ENCODE assay signal across 18 cellular contexts in genomic region chr15:77416954-77417353, GRCh38. TPM values are rescaled to one million over a fixed set of nuclear protein-coding genes. Genes with fewer than 3 reads are reported as not detected.
A peak's percentile ranks its signal among the peaks of the same experiment; 100 is the strongest.
DNase-seq lines count a peak whose midpoint lies in the region; ATAC-seq and TF ChIP-seq lines count a peak whose summit lies in the region.
"Had no signal": no experiment of that assay in that cellular context is flagged by ENCODE, and none has a peak within 500 bp of the region (broad histone marks: within the 10 kb centered on the region; RNA-seq: fewer than 3 reads in every experiment).

No MANE protein-coding gene starts in this region.

- H3K23ac ChIP-seq in mesendoderm (ENCODE audit: low read length): no peak overlapping the region

- DNase-seq in Caco-2: peak in 1 of 2 experiments; percentile 17
- DNase-seq in mesendoderm: peak; percentile 52
- DNase-seq in activated CD4-positive, alpha-beta T cell treated with anti-CD3 and anti-CD28 coated beads, Interleukin-2, amount 50 U/mL, for 1 hour: no peak
- no peak for DNase-seq in activated naive CD8-positive, alpha-beta T cell treated with anti-CD3 and anti-CD28 coated beads for 36 hours
- DNase-seq in esophagus squamous epithelium (lab: John Stamatoyannopoulos, UW): no peak
- DNase-seq: activated CD4-positive, alpha-beta T cell treated with anti-CD3 and anti-CD28 coated beads, Interleukin-2, amount 10 ng/mL, durations not matched to agents 7 days and 5 days; activated naive CD4-positive, alpha-beta T cell; anterior cingulate cortex; GDM1; left lung; MM.1S; NCI-H2227 treated with DMSO at 0.1 percent for 48 hours; ovary; sigmoid colon; stomach had no signal

- H3K27me3 Mint-ChIP-seq in Caco-2 (ENCODE audit: insufficient read depth, unreplicated experiment): no peaks in the 10 kb centered on the region
- no peaks in the 10 kb centered on the region for H3K27me3 Mint-ChIP-seq in brain
- H3K27me3 Mint-ChIP-seq in activated naive CD8-positive, alpha-beta T cell treated with anti-CD3 and anti-CD28 coated beads for 36 hours: no peaks in the 10 kb centered on the region
- H3K27me3 Mint-ChIP-seq: activated CD4-positive, alpha-beta T cell treated with anti-CD3 and anti-CD28 coated beads, Interleukin-2, amount 10 ng/mL, durations not matched to agents 7 days and 5 days had no signal

- peaks cover 27% of the 10 kb centered on the region for H3K79me2 ChIP-seq in mesendoderm (ENCODE audit: control insufficient read depth, insufficient read depth, low read length)

- no peak for TF ChIP-seq CTCF in Caco-2 (IDR thresholded peaks at IDR 0.05; ENCODE audit: insufficient read depth in 1 of 2, low read depth in 1 of 2, low read length in 1 of 2, severe bottlenecking in 1 of 2, unreplicated experiment in 1 of 2)
- TF ChIP-seq CTCF in brain (conservative IDR thresholded peaks at IDR 0.05): no peak
- TF ChIP-seq CTCF in esophagus squamous epithelium (IDR thresholded peaks at IDR 0.05): no peak

- H3K9me3 ChIP-seq in Caco-2 (no peaks in the 10 kb centered on the region), HUES48 (ENCODE audit: control insufficient read depth, insufficient read depth, low read length) (no peaks in the 10 kb centered on the region), esophagus squamous epithelium (no peaks in the 10 kb centered on the region)
- H3K9me3 ChIP-seq: left lung, ovary, sigmoid colon, stomach had no signal

- CTCF ChIA-PET in Caco-2 (lab: Charles Lee): interaction anchor here (3.1 kb wide), 1 partner anchor 126 kb away, joined by 19 read pairs; no protein-coding TSS in a partner anchor

- H2AK5ac ChIP-seq in mesendoderm (ENCODE audit: low read length): no peak overlapping the region

- H3K4ac ChIP-seq in mesendoderm (ENCODE audit: low read depth, low read length): no peak overlapping the region

- H3K36me3 ChIP-seq in Caco-2 (ENCODE audit: control insufficient read depth, insufficient read depth, low read length) (no peaks in the 10 kb centered on the region; the same call in 1 of the 2 replicates), HUES48 (ENCODE audit: control insufficient read depth, insufficient read depth, low read length) (no peaks in the 10 kb centered on the region), mesendoderm (ENCODE audit: control insufficient read depth, insufficient read depth, low read length) (no peaks in the 10 kb centered on the region), esophagus squamous epithelium (no peaks in the 10 kb centered on the region)
- H3K36me3 ChIP-seq: left lung, ovary, sigmoid colon, stomach had no signal

- H2BK5ac ChIP-seq in mesendoderm (ENCODE audit: low read length): no peak overlapping the region

- H3K27me3 ChIP-seq in Caco-2 (replicated peaks; ENCODE audit: control insufficient read depth, insufficient read depth, low read length) (no peaks in the 10 kb centered on the region), HUES48 (ENCODE audit: control insufficient read depth, insufficient read depth, low read length) (no peaks in the 10 kb centered on the region), mesendoderm (ENCODE audit: insufficient read depth, low read length, poor library complexity) (no peaks in the 10 kb centered on the region), esophagus squamous epithelium (no peaks in the 10 kb centered on the region)
- H3K27me3 ChIP-seq: left lung, ovary, sigmoid colon, stomach had no signal

- TF ChIP-seq POLR2A in esophagus squamous epithelium (IDR thresholded peaks at IDR 0.05): no peak

- H4K8ac ChIP-seq in mesendoderm (ENCODE audit: low read depth, low read length): no peak overlapping the region

- no peak overlapping the region for H3K56ac ChIP-seq in mesendoderm (ENCODE audit: low read length)

- H3K4me1 Mint-ChIP-seq in Caco-2 (ENCODE audit: low read depth, unreplicated experiment) (peaks cover 14% of the 10 kb centered on the region), brain (peaks cover 48% of the 10 kb centered on the region)
- peaks cover 27% of the 10 kb centered on the region for H3K4me1 Mint-ChIP-seq in activated naive CD8-positive, alpha-beta T cell treated with anti-CD3 and anti-CD28 coated beads for 36 hours

- H3K79me1 ChIP-seq in mesendoderm (ENCODE audit: low read length): peaks cover 14% of the 10 kb centered on the region

- H3K4me2 ChIP-seq in mesendoderm (ENCODE audit: low read length): no peak overlapping the region

- intact Hi-C loops in Caco-2 (cut with micrococcal nuclease; ENCODE audit: unreplicated experiment): no loop called here
- intact Hi-C loops in esophagus squamous epithelium (cut with DNase I): no loop called here

- POLR2A ChIA-PET in Caco-2 (lab: Charles Lee): no interaction called here

- H3K4me1 ChIP-seq in Caco-2 (peaks cover 17% of the 10 kb centered on the region), HUES48 (ENCODE audit: control insufficient read depth, insufficient read depth, low read length) (peaks cover 46% of the 10 kb centered on the region), mesendoderm (ENCODE audit: control insufficient read depth, low read depth, low read length) (peaks cover 4% of the 10 kb centered on the region), esophagus squamous epithelium (peaks cover 5 to 48% (median 13%) of the 10 kb centered on the region in 3 donors)

- H3K27ac Mint-ChIP-seq in Caco-2 (ENCODE audit: unreplicated experiment) (no peak overlapping the region), brain (peak overlapping the region in 1 of 5 experiments; percentile 98)
- H3K27ac Mint-ChIP-seq in activated naive CD8-positive, alpha-beta T cell treated with anti-CD3 and anti-CD28 coated beads for 36 hours: no peak overlapping the region
- H3K27ac Mint-ChIP-seq: activated CD4-positive, alpha-beta T cell treated with anti-CD3 and anti-CD28 coated beads, Interleukin-2, amount 10 ng/mL, durations not matched to agents 7 days and 5 days had no signal

- H3K9ac ChIP-seq in HUES48 (ENCODE audit: low read depth, low read length) (no peak overlapping the region), mesendoderm (ENCODE audit: low read length) (no peak overlapping the region)

- WGBS in mesendoderm (ENCODE audit: extremely low coverage, insufficient coverage, low lambda C conversion rate): no CpG with 5 or more reads among the region's 1 CpG
- 56 to 68% methylated on average over 1 of the region's 1 CpG for WGBS in esophagus squamous epithelium, 2 donors

- BruUV-seq in Caco-2 (replicated peaks; lab: Mats Ljungman, UMichigan): no TSS peak

- no peak overlapping the region for H2BK120ac ChIP-seq in mesendoderm (ENCODE audit: low read depth, low read length)

- no peaks in the 10 kb centered on the region for H3K9me3 Mint-ChIP-seq in Caco-2 (ENCODE audit: unreplicated experiment)
- peaks cover 0 to 3% (median 0%) of the 10 kb centered on the region in 5 experiments for H3K9me3 Mint-ChIP-seq in brain
- no peaks in the 10 kb centered on the region for H3K9me3 Mint-ChIP-seq in activated naive CD8-positive, alpha-beta T cell treated with anti-CD3 and anti-CD28 coated beads for 36 hours
- H3K9me3 Mint-ChIP-seq: activated CD4-positive, alpha-beta T cell treated with anti-CD3 and anti-CD28 coated beads, Interleukin-2, amount 10 ng/mL, durations not matched to agents 7 days and 5 days had no signal

- H4K5ac ChIP-seq in mesendoderm (ENCODE audit: low read length): no peak overlapping the region

- H3K18ac ChIP-seq in mesendoderm (ENCODE audit: low read length): no peak overlapping the region

- H2BK15ac ChIP-seq in mesendoderm (replicated peaks; ENCODE audit: low read depth): no peak overlapping the region

- peaks cover 16% of the 10 kb centered on the region for H3K36me3 Mint-ChIP-seq in Caco-2 (ENCODE audit: insufficient read depth, unreplicated experiment)
- no peaks in the 10 kb centered on the region for H3K36me3 Mint-ChIP-seq in brain
- H3K36me3 Mint-ChIP-seq in activated naive CD8-positive, alpha-beta T cell treated with anti-CD3 and anti-CD28 coated beads for 36 hours: peaks cover 5% of the 10 kb centered on the region

- H3K4me3 ChIP-seq in Caco-2 (ENCODE audit: low read depth, low read length) (no peak overlapping the region), HUES48 (ENCODE audit: low read depth, low read length) (peak overlapping the region; percentile 20; the same call in 1 of the 2 replicates), mesendoderm (ENCODE audit: low read length) (no peak overlapping the region), esophagus squamous epithelium (no peak overlapping the region)
- H3K4me3 ChIP-seq: ovary, sigmoid colon, stomach had no signal

- no peak for ATAC-seq in GM18909 (IDR thresholded peaks at IDR 0.05; ENCODE audit: poor library complexity, unreplicated experiment)
- ATAC-seq: left lung had no signal

- peak overlapping the region; percentile 21 for H3K27ac ChIP-seq in HUES48 (ENCODE audit: low read depth, low read length)
- no peak overlapping the region for H3K27ac ChIP-seq in mesendoderm (ENCODE audit: low read depth, low read length)
- H3K27ac ChIP-seq in esophagus squamous epithelium: no peak overlapping the region
- H3K27ac ChIP-seq: ovary had no signal

- H3K4me3 Mint-ChIP-seq in Caco-2 (ENCODE audit: unreplicated experiment): peak overlapping the region; percentile 4
- H3K4me3 Mint-ChIP-seq in brain: peak overlapping the region in 3 of 5 experiments; percentile 2 to 55 (median 8)
- no peak overlapping the region for H3K4me3 Mint-ChIP-seq in activated naive CD8-positive, alpha-beta T cell treated with anti-CD3 and anti-CD28 coated beads for 36 hours
- H3K4me3 Mint-ChIP-seq: activated CD4-positive, alpha-beta T cell treated with anti-CD3 and anti-CD28 coated beads, Interleukin-2, amount 10 ng/mL, durations not matched to agents 7 days and 5 days had no signal

RNA-seq across cellular contexts. Expression of gene PEAK1, which starts 3.0 kb away (rescaled TPM):
- total RNA-seq in Caco-2 (2022) (18.4 and 21.8 TPM in 2 replicates), esophagus squamous epithelium (10 to 100 TPM in 3 of 4 donors, 1 to 10 TPM in 1; 8.6 to 47.3 (median 14.0) TPM)
- polyA plus RNA-seq in brain (ENCODE audit: insufficient read depth, low read depth, low replicate concordance): 7.0 TPM
- 5.9 TPM for polyA plus RNA-seq in mesendoderm (2013, experiment 1 of 2)
- polyA plus RNA-seq in mesendoderm (2013, experiment 2 of 2): 6.2 TPM
- total RNA-seq in activated naive CD8-positive, alpha-beta T cell treated with anti-CD3 and anti-CD28 coated beads for 36 hours: 10 to 100 TPM; 33.2 to 33.5 TPM

RNA-seq across cellular contexts. Expression of gene HMG20A, which starts 3.7 kb away (rescaled TPM):
- 27.0 and 34.0 TPM in 2 replicates for total RNA-seq in Caco-2 (2022)
- polyA plus RNA-seq in brain (ENCODE audit: insufficient read depth, low read depth, low replicate concordance): 18.9 TPM
- 33.6 TPM for polyA plus RNA-seq in mesendoderm (2013, experiment 1 of 2)
- 33.6 TPM for polyA plus RNA-seq in mesendoderm (2013, experiment 2 of 2)
- 10 to 100 TPM; 41.2 to 47.1 TPM for total RNA-seq in activated naive CD8-positive, alpha-beta T cell treated with anti-CD3 and anti-CD28 coated beads for 36 hours
- 10 to 100 TPM in 3 of 4 donors, 1 to 10 TPM in 1; 7.9 to 22.7 (median 12.9) TPM for total RNA-seq in esophagus squamous epithelium
